21 cellular contexts compared by ENCODE assay signal in genomic region chr5:69033690-69034089, GRCh38.
DNase-seq lines count a peak whose midpoint lies in the region; ATAC-seq, FAIRE-seq and TF ChIP-seq lines count a peak whose summit lies in the region.
"Had no signal": no experiment of that assay in that cellular context is flagged by ENCODE, and none has a peak within 500 bp of the region (broad histone marks: within the 10 kb centered on the region; RNA-seq: fewer than 3 reads in every experiment).

No MANE protein-coding gene starts in this region.

- H3K4me1 Mint-ChIP-seq in GM23338, result no peaks in the 10 kb centered on the region
- no peaks in the 10 kb centered on the region for H3K4me1 Mint-ChIP-seq in activated CD8-positive, alpha-beta T cell treated with anti-CD3 and anti-CD28 coated beads, Interleukin-2, amount 10 ng/mL, durations not matched to agents 7 days and 5 days (ENCODE audit: low read depth)
- H3K4me1 Mint-ChIP-seq: CD4-positive, CD25-positive, alpha-beta regulatory T cell; CD8-positive, alpha-beta memory T cell had no signal

- no peaks in the 10 kb centered on the region for H3K27me3 ChIP-seq in GM23338 (ENCODE audit: insufficient read depth)
- H3K27me3 ChIP-seq in PC-3 (ENCODE audit: low read length), result no peaks in the 10 kb centered on the region
- no peaks in the 10 kb centered on the region for H3K27me3 ChIP-seq in left lung
- H3K27me3 ChIP-seq in upper lobe of right lung, result no peaks in the 10 kb centered on the region
- H3K27me3 ChIP-seq: BE2C had no signal

- H3F3A ChIP-seq in GM23338 (replicated peaks; ENCODE audit: low read depth) (no peaks in the 10 kb centered on the region), PC-3 (ENCODE audit: low read length, unreplicated experiment) (no peaks in the 10 kb centered on the region)

- no peaks in the 10 kb centered on the region for H3K79me2 ChIP-seq in GM23338 (replicated peaks; ENCODE audit: insufficient read depth)
- H3K79me2 ChIP-seq in PC-3 (ENCODE audit: low read length), result no peaks in the 10 kb centered on the region

- no peaks in the 10 kb centered on the region for H4K20me1 ChIP-seq in GM23338 (replicated peaks; ENCODE audit: insufficient read depth)
- H4K20me1 ChIP-seq in PC-3 (ENCODE audit: low read length), result no peaks in the 10 kb centered on the region

- H3K36me3 ChIP-seq in GM23338 (ENCODE audit: insufficient read depth) (no peaks in the 10 kb centered on the region), PC-3 (ENCODE audit: low read depth, low read length) (no peaks in the 10 kb centered on the region), left lung (no peaks in the 10 kb centered on the region), upper lobe of right lung (no peaks in the 10 kb centered on the region)
- H3K36me3 ChIP-seq: BE2C, HAP-1 had no signal

- H3K9me3 Mint-ChIP-seq in GM23338, result peaks cover 3% of the 10 kb centered on the region; the same call in 1 of the 3 replicates
- H3K9me3 Mint-ChIP-seq in activated CD8-positive, alpha-beta T cell treated with anti-CD3 and anti-CD28 coated beads, Interleukin-2, amount 10 ng/mL, durations not matched to agents 7 days and 5 days (ENCODE audit: insufficient read depth), result no peaks in the 10 kb centered on the region
- H3K9me3 Mint-ChIP-seq: CD4-positive, CD25-positive, alpha-beta regulatory T cell; CD8-positive, alpha-beta memory T cell had no signal

- TF ChIP-seq CTCF in GM23338 (conservative IDR thresholded peaks at IDR 0.05; ENCODE audit: low read depth in 2 of 2), result no peak
- no peak for TF ChIP-seq CTCF in PC-3 (conservative IDR thresholded peaks at IDR 0.05; ENCODE audit: low read depth, low read length)
- TF ChIP-seq CTCF in left lung (IDR thresholded peaks at IDR 0.05), result no peak
- TF ChIP-seq CTCF in upper lobe of right lung (IDR thresholded peaks at IDR 0.05), result no peak

- H2AFZ ChIP-seq in GM23338, result peak overlapping the region; percentile 52; the same call in 1 of the 2 replicates
- no peak overlapping the region for H2AFZ ChIP-seq in PC-3 (ENCODE audit: low read length)

- no peak overlapping the region for H3K27ac Mint-ChIP-seq in GM23338
- H3K27ac Mint-ChIP-seq in activated CD8-positive, alpha-beta T cell treated with anti-CD3 and anti-CD28 coated beads, Interleukin-2, amount 10 ng/mL, durations not matched to agents 7 days and 5 days, result no peak overlapping the region
- H3K27ac Mint-ChIP-seq: CD4-positive, CD25-positive, alpha-beta regulatory T cell; CD8-positive, alpha-beta memory T cell had no signal

- no peaks in the 10 kb centered on the region for H3K27me3 Mint-ChIP-seq in GM23338 (ENCODE audit: insufficient read depth, low read depth, poor library complexity)
- peaks cover 28% of the 10 kb centered on the region for H3K27me3 Mint-ChIP-seq in activated CD8-positive, alpha-beta T cell treated with anti-CD3 and anti-CD28 coated beads, Interleukin-2, amount 10 ng/mL, durations not matched to agents 7 days and 5 days (ENCODE audit: low read depth)

- BruUV-seq in PC-3 (replicated peaks; lab: Mats Ljungman, UMichigan), result no TSS peak

- H3K9me3 ChIP-seq in PC-3 (ENCODE audit: low read length) (no peaks in the 10 kb centered on the region), left lung (no peaks in the 10 kb centered on the region), upper lobe of right lung (no peaks in the 10 kb centered on the region)
- H3K9me3 ChIP-seq: BE2C, HAP-1 had no signal

- H3K4me3 Mint-ChIP-seq in GM23338, result no peak overlapping the region
- no peak overlapping the region for H3K4me3 Mint-ChIP-seq in activated CD8-positive, alpha-beta T cell treated with anti-CD3 and anti-CD28 coated beads, Interleukin-2, amount 10 ng/mL, durations not matched to agents 7 days and 5 days
- H3K4me3 Mint-ChIP-seq: CD4-positive, CD25-positive, alpha-beta regulatory T cell; CD8-positive, alpha-beta memory T cell had no signal

- no peak overlapping the region for H3K9ac ChIP-seq in PC-3 (ENCODE audit: low read length)

- no peak overlapping the region for H3K27ac ChIP-seq in GM23338 (ENCODE audit: low read depth)
- no peak overlapping the region for H3K27ac ChIP-seq in PC-3 (ENCODE audit: low read length)
- no peak overlapping the region for H3K27ac ChIP-seq in left lung
- H3K27ac ChIP-seq in upper lobe of right lung, result no peak overlapping the region

- CTCF ChIA-PET in PC-3 (lab: Charles Lee), result no interaction called here
- CTCF ChIA-PET in activated CD8-positive, alpha-beta T cell treated with anti-CD3 and anti-CD28 coated beads, Interleukin-2, amount 10 ng/mL, durations not matched to agents 7 days and 5 days (lab: Charles Lee), result interaction anchor here (2.0 to 2.1 kb wide), 2 partner anchors 10 to 12 kb away, joined by 4 to 5 read pairs; no protein-coding TSS in a partner anchor

- H3K9me2 ChIP-seq in GM23338 (ENCODE audit: insufficient read depth) (no peaks in the 10 kb centered on the region), PC-3 (replicated peaks; ENCODE audit: low read length) (no peaks in the 10 kb centered on the region)

- DNase-seq in GM23338 (ENCODE audit: low spot score) (no peak), PC-3 (peak; percentile 37), left lung (no peak), upper lobe of right lung (no peak), frontal cortex (ENCODE audit: low spot score in 2 of 2) (no peak)
- no peak for DNase-seq in activated CD8-positive, alpha-beta T cell treated with anti-CD3 and anti-CD28 coated beads, Interleukin-2, amount 10 ng/mL, durations not matched to agents 7 days and 5 days
- DNase-seq: ACHN; BE2C; C1 segment of cervical spinal cord; CD4-positive, CD25-positive, alpha-beta regulatory T cell; CD8-positive, alpha-beta memory T cell; COR-L47; DMS 273 treated with DMSO at 0.1 percent for 48 hours; DMS79; GDM1; IMR-90 had no signal

- ATAC-seq in GM23338 (no peak), PC-3 (peak; percentile 55; the same call in 1 of the 2 replicates), left lung (peak; percentile 96), upper lobe of right lung (peak; percentile 76), HG03342 (IDR thresholded peaks at IDR 0.05; ENCODE audit: unreplicated experiment) (no peak)
- ATAC-seq in activated CD8-positive, alpha-beta T cell treated with anti-CD3 and anti-CD28 coated beads, Interleukin-2, amount 10 ng/mL, durations not matched to agents 7 days and 5 days, result no peak
- ATAC-seq: K562 had no signal

- no peak overlapping the region for H3K4me3 ChIP-seq in GM23338
- H3K4me3 ChIP-seq in PC-3 (ENCODE audit: low read length), result no peak overlapping the region
- no peak overlapping the region for H3K4me3 ChIP-seq in left lung
- H3K4me3 ChIP-seq in upper lobe of right lung, result no peak overlapping the region
- H3K4me3 ChIP-seq: HAP-1, K562 had no signal

- H3K4me2 ChIP-seq in GM23338, result no peak overlapping the region
- no peak overlapping the region for H3K4me2 ChIP-seq in PC-3 (ENCODE audit: low read length)

- H3K4me1 ChIP-seq in GM23338 (ENCODE audit: insufficient read depth) (no peaks in the 10 kb centered on the region), PC-3 (ENCODE audit: insufficient read depth, low read length) (0 out of 2 replicates have a peak, but pooled peaks cover 3% of the 10 kb centered on the region), left lung (no peaks in the 10 kb centered on the region), upper lobe of right lung (no peaks in the 10 kb centered on the region)
- H3K4me1 ChIP-seq: HAP-1 had no signal

- no peaks in the 10 kb centered on the region for H3K36me3 Mint-ChIP-seq in GM23338 (ENCODE audit: low read depth)
- H3K36me3 Mint-ChIP-seq in activated CD8-positive, alpha-beta T cell treated with anti-CD3 and anti-CD28 coated beads, Interleukin-2, amount 10 ng/mL, durations not matched to agents 7 days and 5 days (ENCODE audit: low read depth), result no peaks in the 10 kb centered on the region
- H3K36me3 Mint-ChIP-seq: CD4-positive, CD25-positive, alpha-beta regulatory T cell had no signal

- intact Hi-C loops in PC-3 (cut with micrococcal nuclease), result no loop called here
- intact Hi-C loops in left lung (cut with DNase I), result no loop called here
- intact Hi-C loops in upper lobe of right lung (cut with DNase I), result no loop called here

- POLR2A ChIA-PET in PC-3 (lab: Charles Lee; ENCODE audit: unreplicated experiment), result no interaction called here
- POLR2A ChIA-PET in activated CD8-positive, alpha-beta T cell treated with anti-CD3 and anti-CD28 coated beads, Interleukin-2, amount 10 ng/mL, durations not matched to agents 7 days and 5 days (lab: Charles Lee), result no interaction called here

- FAIRE-seq in frontal cortex (lab: Jason Lieb, UNC), result no peak
- FAIRE-seq: GM12892, HTR-8/SVneo, K562 had no signal

TF ChIP-seq in GM23338, 12 proteins besides CTCF, POLR2A, EP300 and RAD21 (continues in another document):
- no peak for TF ChIP-seq ZNF114 (CRISPR knock-in tag; IDR thresholded peaks at IDR 0.05)
- TF ChIP-seq NANOG (IDR thresholded peaks at IDR 0.05; ENCODE audit: borderline replicate concordance), result no peak
- TF ChIP-seq JUNB (IDR thresholded peaks at IDR 0.05; ENCODE audit: unreplicated experiment), result no peak
- no peak for TF ChIP-seq REST (IDR thresholded peaks at IDR 0.05; ENCODE audit: unreplicated experiment)
- no peak for TF ChIP-seq STAT1 (IDR thresholded peaks at IDR 0.05; ENCODE audit: unreplicated experiment)
- no peak for TF ChIP-seq ZNF331 (CRISPR knock-in tag; IDR thresholded peaks at IDR 0.05; ENCODE audit: low read depth)
- no peak for TF ChIP-seq POLR2AphosphoS5 (IDR thresholded peaks at IDR 0.05; ENCODE audit: low read depth)

Comparison
In these comparisons a context has a peak if more than half of its experiments do, and no peak if none do; other contexts are left out.
1. ATAC-seq: peak in PC-3 (single experiment), left lung (single experiment) and upper lobe of right lung (single experiment); none in GM23338 (single experiment), HG03342 (single experiment) and activated CD8-positive, alpha-beta T cell treated with anti-CD3 and anti-CD28 coated beads, Interleukin-2, amount 10 ng/mL, durations not matched to agents 7 days and 5 days (single experiment).